In genomic region chr20:59013959-59014608, GRCh38 we compare ENCODE assay signal across 11 cellular contexts. TPM values are rescaled to one million over a fixed set of nuclear protein-coding genes. Genes with fewer than 3 reads are reported as not detected.
DNase-seq lines count a peak whose midpoint lies in the region; ATAC-seq and TF ChIP-seq lines count a peak whose summit lies in the region.
"Had no signal": no experiment of that assay in that cellular context is flagged by ENCODE, and none has a peak within 500 bp of the region (broad histone marks: within the 10 kb centered on the region; RNA-seq: fewer than 3 reads in every experiment).

No MANE protein-coding gene starts in this region.

- intact Hi-C loops in IMR-90 (cut with micrococcal nuclease), result no loop called here

- peaks cover 0 to under 1% of the 10 kb centered on the region in 2 experiments; a peak in 1 of 4 replicates for H3K79me1 ChIP-seq in IMR-90 (ENCODE audit: low read depth in 1 of 2, low read length in 2 of 2)

- peaks cover 19% of the 10 kb centered on the region for H3K4me1 ChIP-seq in IMR-90 (ENCODE audit: control insufficient read depth, insufficient read depth, low read length)
- H3K4me1 ChIP-seq in adipocyte (ENCODE audit: control insufficient read depth, insufficient read depth, low read length), result peaks cover 4% of the 10 kb centered on the region
- H3K4me1 ChIP-seq in lung (ENCODE audit: control insufficient read depth in 2 of 2, insufficient read depth in 2 of 2, low read length in 2 of 2), result peaks cover 0 to 9% of the 10 kb centered on the region in 2 donors

- peaks cover 19% of the 10 kb centered on the region for H3K9me1 ChIP-seq in IMR-90 (ENCODE audit: insufficient read depth, low read length)

- H3K4me2 ChIP-seq in IMR-90 (ENCODE audit: low read depth, low read length), result no peak overlapping the region; the same call in 1 of the 2 replicates

- peak overlapping the region; percentile 65; the same call in 1 of the 2 replicates for H2AK5ac ChIP-seq in IMR-90 (ENCODE audit: low read depth, low read length)

- TF ChIP-seq CTCF in AG10803 (conservative IDR thresholded peaks at IDR 0.05; ENCODE audit: low read length) (no peak), IMR-90 (conservative IDR thresholded peaks at IDR 0.05; ENCODE audit: low read depth, low read length) (no peak), lung (IDR thresholded peaks at IDR 0.05; ENCODE audit: control extremely low read depth, extremely low read depth) (no peak)

- no peak overlapping the region for H3K23ac ChIP-seq in IMR-90 (ENCODE audit: low read depth, low read length)

- H3K9ac ChIP-seq in IMR-90 (ENCODE audit: low read depth, low read length) (no peak overlapping the region), adipocyte (ENCODE audit: low read length) (no peak overlapping the region)

- no peaks in the 10 kb centered on the region for H3K27me3 ChIP-seq in IMR-90 (ENCODE audit: control insufficient read depth, insufficient read depth, low read length)
- no peaks in the 10 kb centered on the region for H3K27me3 ChIP-seq in adipocyte (replicated peaks; ENCODE audit: control insufficient read depth, insufficient read depth, low read length)
- no peaks in the 10 kb centered on the region for H3K27me3 ChIP-seq in lung (ENCODE audit: control insufficient read depth, insufficient read depth)

- H4K91ac ChIP-seq in IMR-90 (ENCODE audit: insufficient read depth, low read depth, low read length), result peak overlapping the region; percentile 25

- no TSS peak for BruUV-seq in IMR-90 (replicated peaks; lab: Mats Ljungman, UMichigan)

- WGBS in IMR-90 (ENCODE audit: extremely low coverage in 2 of 2, insufficient read length in 1 of 2), 2 experiments, result 98% methylated on average over 5 of the region's 13 CpGs; no CpG with 5 or more reads in 1 of the 2 experiments
- 64 to 71% methylated on average over 13 of the region's 13 CpGs for WGBS in lung, 2 donors

- H3K27ac ChIP-seq in IMR-90 (ENCODE audit: insufficient read depth, low read length) (peak overlapping the region; percentile 21; the same call in 1 of the 2 replicates), lung (ENCODE audit: low read depth in 1 of 2, low read length in 1 of 2) (no peak overlapping the region)

- H3K14ac ChIP-seq in IMR-90 (replicated peaks; ENCODE audit: low read depth, low read length), result peak overlapping the region; percentile 0

- H2AK9ac ChIP-seq in IMR-90 (replicated peaks; ENCODE audit: low read depth, low read length, poor library complexity), result peak overlapping the region; percentile 12

- peak; percentile 83 for ATAC-seq in IMR-90 (ENCODE audit: low read depth)
- no peak for ATAC-seq in lung (ENCODE audit: insufficient read depth, low FRiP score)
- no peak for ATAC-seq in HG03139 (IDR thresholded peaks at IDR 0.05; ENCODE audit: unreplicated experiment)
- no peak for ATAC-seq in GM18520 (IDR thresholded peaks at IDR 0.05; ENCODE audit: unreplicated experiment)

- no peak for TF ChIP-seq POLR2A in IMR-90 (IDR thresholded peaks at IDR 0.05; ENCODE audit: low read depth, low read length)

- H2BK120ac ChIP-seq in IMR-90 (ENCODE audit: low read depth, low read length), result peak overlapping the region; percentile 38

- TF ChIP-seq RAD21 in IMR-90 (IDR thresholded peaks at IDR 0.05; ENCODE audit: low read length), result no peak

- H3K9me3 ChIP-seq in IMR-90 (ENCODE audit: control insufficient read depth, insufficient read depth, low read length), result no peaks in the 10 kb centered on the region
- no peaks in the 10 kb centered on the region for H3K9me3 ChIP-seq in adipocyte (ENCODE audit: control insufficient read depth, low read length)
- H3K9me3 ChIP-seq in lung (ENCODE audit: control insufficient read depth in 2 of 2, insufficient read depth in 1 of 2, low read length in 1 of 2), result no peaks in the 10 kb centered on the region

- no peaks in the 10 kb centered on the region for H4K20me1 ChIP-seq in IMR-90 (ENCODE audit: insufficient read depth, low read length)

- peak overlapping the region; percentile 64 for H2AFZ ChIP-seq in IMR-90 (replicated peaks; ENCODE audit: low read length, poor library complexity)

- H4K5ac ChIP-seq in IMR-90 (ENCODE audit: low read depth, low read length), result no peak overlapping the region

- DNase-seq in AG10803 (ENCODE audit: low read depth) (peak; percentile 28), IMR-90 (peak; percentile 81), adipocyte (ENCODE audit: low read depth) (peak; percentile 65), lung (ENCODE audit: low spot score) (peak; percentile 25), AG20443 (ENCODE audit: low spot score) (no peak)
- DNase-seq in activated CD4-positive, CD25-positive, alpha-beta regulatory T cell treated with anti-CD3 and anti-CD28 coated beads, Interleukin-2, amount 50 U/mL, for 72 hours, result no peak
- DNase-seq: Karpas-422, kidney glomerular epithelial cell, NCI-H510A treated with DMSO at 0.1 percent for 48 hours had no signal

- POLR2A ChIA-PET in IMR-90 (lab: Charles Lee; ENCODE audit: unreplicated experiment), result no interaction called here

- peak overlapping the region; percentile 27 for H3K4ac ChIP-seq in IMR-90 (ENCODE audit: low read depth, low read length)

- H2BK15ac ChIP-seq in IMR-90 (ENCODE audit: low read depth, low read length), result peak overlapping the region; percentile 12; the same call in 1 of the 3 replicates

- H3K36me3 ChIP-seq in IMR-90 (ENCODE audit: control insufficient read depth, insufficient read depth, low read length) (no peaks in the 10 kb centered on the region), adipocyte (ENCODE audit: control insufficient read depth, insufficient read depth, low read length, severe bottlenecking) (no peaks in the 10 kb centered on the region), lung (ENCODE audit: control insufficient read depth in 2 of 2, insufficient read depth in 2 of 2, low read length in 2 of 2) (no peaks in the 10 kb centered on the region)

- H4K8ac ChIP-seq in IMR-90 (ENCODE audit: low read depth in 2 of 2, low read length in 2 of 2), result peak overlapping the region; percentile 15 to 63; a peak in 2 of 4 replicates

- dilution Hi-C loops in IMR-90 (cut with HindIII; ENCODE audit: low sequenced_read_pairs, unreplicated experiment), result no loop called here

- CTCF ChIA-PET in IMR-90 (lab: Yijun Ruan, JAX), result no interaction called here

- in situ Hi-C loops in IMR-90 (cut with MboI; ENCODE audit: low sequenced_read_pairs), result no loop called here

- H3K4me3 ChIP-seq in AG10803 (ENCODE audit: low read length), result no peak overlapping the region
- no peak overlapping the region for H3K4me3 ChIP-seq in IMR-90 (ENCODE audit: insufficient read depth, low read depth, low read length)
- H3K4me3 ChIP-seq in adipocyte (ENCODE audit: low read length), result no peak overlapping the region
- H3K4me3 ChIP-seq in lung, result no peak overlapping the region

- peak overlapping the region; percentile 35 for H2BK5ac ChIP-seq in IMR-90 (ENCODE audit: low read depth, low read length, poor library complexity, severe bottlenecking)

- no peak overlapping the region for H3K18ac ChIP-seq in IMR-90 (ENCODE audit: low read depth, low read length)

- H2BK20ac ChIP-seq in IMR-90 (ENCODE audit: low read depth, low read length), result peak overlapping the region; percentile 37

- no peak overlapping the region for H3K56ac ChIP-seq in IMR-90 (ENCODE audit: extremely low read depth, insufficient read depth, low read length)

TF ChIP-seq in IMR-90, 13 proteins besides CTCF, POLR2A, EP300 and RAD21:
- TF ChIP-seq CEBPB (IDR thresholded peaks at IDR 0.05; ENCODE audit: low read depth, low read length) (no peak), MXI1 (IDR thresholded peaks at IDR 0.05; ENCODE audit: borderline replicate concordance, low read depth, low read length) (no peak), FOS (IDR thresholded peaks at IDR 0.05; ENCODE audit: low read depth, low read length) (peak; percentile 44), CHD1 (IDR thresholded peaks at IDR 0.05; ENCODE audit: low read depth, low read length) (no peak), MAFK (IDR thresholded peaks at IDR 0.05; ENCODE audit: low read depth, low read length) (peak; percentile 46; the same call in 1 of the 2 replicates)
TF ChIP-seq in IMR-90: peak in this region for 2.

RNA-seq across cellular contexts. Expression of gene TUBB1, which starts 5.1 kb away (rescaled TPM):
- total RNA-seq in IMR-90 (2012; rRNA removed) (not detected in 2 replicates), lung (1 to 10 TPM in 1 of 2 donors, under 1 TPM in 1; 0.64 to 6.6 TPM)
- polyA plus RNA-seq in IMR-90 (2012; rRNA removed) (not detected in 2 replicates), lung (1 to 10 TPM in 1 of 2 donors, under 1 TPM in 1; 0.87 to 6.8 TPM)
- polyA plus RNA-seq in IMR-90 (2012; cell fraction: cytosol; rRNA removed), result not detected in 2 replicates
- 0.02 TPM in 1 of 2 replicates, not detected in the other for polyA plus RNA-seq in IMR-90 (2012; cell fraction: nucleus; rRNA removed; ENCODE audit: low replicate concordance)

RNA-seq across cellular contexts. Expression of gene CTSZ, which starts 7.0 kb away (rescaled TPM):
- total RNA-seq in IMR-90 (2012; rRNA removed), result 43.6 and 46.1 TPM in 2 replicates
- 82.8 and 88.5 TPM in 2 replicates for polyA plus RNA-seq in IMR-90 (2012; rRNA removed)
- polyA plus RNA-seq in IMR-90 (2012; cell fraction: cytosol; rRNA removed), result 78.1 and 134 TPM in 2 replicates
- 37.6 and 39.3 TPM in 2 replicates for polyA plus RNA-seq in IMR-90 (2012; cell fraction: nucleus; rRNA removed; ENCODE audit: low replicate concordance)
- total RNA-seq in lung, result 100 to 1,000 TPM; 105 to 393 TPM
- 100 to 1,000 TPM; 189 to 558 TPM for polyA plus RNA-seq in lung

RNA-seq across cellular contexts. Expression of gene ATP5F1E, which starts 18.1 kb away (rescaled TPM):
- total RNA-seq in IMR-90 (2012; rRNA removed) (3.8 and 12.2 TPM in 2 replicates), lung (10 to 100 TPM; 18.4 to 74.3 TPM)
- polyA plus RNA-seq in IMR-90 (2012; rRNA removed) (34.5 and 42.6 TPM in 2 replicates), lung (10 to 100 TPM; 53.9 to 88.8 TPM)
- 9.0 and 19.1 TPM in 2 replicates for polyA plus RNA-seq in IMR-90 (2012; cell fraction: cytosol; rRNA removed)
- 1.8 and 10.5 TPM in 2 replicates for polyA plus RNA-seq in IMR-90 (2012; cell fraction: nucleus; rRNA removed; ENCODE audit: low replicate concordance)

RNA-seq across cellular contexts. Expression of gene PRELID3B, which starts 28.5 kb away (rescaled TPM):
- total RNA-seq in IMR-90 (2012; rRNA removed) (41.9 and 80.8 TPM in 2 replicates), lung (10 to 100 TPM; 48.7 to 61.1 TPM)
- polyA plus RNA-seq in IMR-90 (2012; rRNA removed) (18.0 and 24.8 TPM in 2 replicates), lung (10 to 100 TPM; 19.9 to 33.7 TPM)
- polyA plus RNA-seq in IMR-90 (2012; cell fraction: cytosol; rRNA removed), result 3.3 and 4.8 TPM in 2 replicates
- 1.4 and 8.0 TPM in 2 replicates for polyA plus RNA-seq in IMR-90 (2012; cell fraction: nucleus; rRNA removed; ENCODE audit: low replicate concordance)

RNA-seq across cellular contexts. Expression of gene NELFCD, which starts 33.0 kb away (rescaled TPM):
- total RNA-seq in IMR-90 (2012; rRNA removed) (82.2 and 94.1 TPM in 2 replicates), lung (10 to 100 TPM; 46.4 to 93.9 TPM)
- polyA plus RNA-seq in IMR-90 (2012; rRNA removed) (85.7 and 88.9 TPM in 2 replicates), lung (10 to 100 TPM; 31.5 to 38.3 TPM)
- 41.7 and 69.9 TPM in 2 replicates for polyA plus RNA-seq in IMR-90 (2012; cell fraction: cytosol; rRNA removed)
- polyA plus RNA-seq in IMR-90 (2012; cell fraction: nucleus; rRNA removed; ENCODE audit: low replicate concordance), result 137 and 278 TPM in 2 replicates

Comparison
In these comparisons a context has a peak if more than half of its experiments do, and no peak if none do; other contexts are left out.
1. DNase-seq: peak in AG10803 (single experiment), IMR-90 (single experiment), adipocyte (single experiment) and lung (single experiment); none in AG20443 (single experiment) and activated CD4-positive, CD25-positive, alpha-beta regulatory T cell treated with anti-CD3 and anti-CD28 coated beads, Interleukin-2, amount 50 U/mL, for 72 hours (single experiment).